8 cellular contexts compared by ENCODE assay signal in genomic region chr16:84175351-84176081, GRCh38. TPM values are rescaled to one million over a fixed set of nuclear protein-coding genes. Genes with fewer than 3 reads are reported as not detected.
DNase-seq lines count a peak whose midpoint lies in the region; ATAC-seq and TF ChIP-seq lines count a peak whose summit lies in the region.

No MANE protein-coding gene starts in this region.

- peak overlapping the region; percentile 65 for H3K27ac ChIP-seq in neutrophil

- peak; percentile 44 for DNase-seq in ACHN
- DNase-seq in NOMO-1 (lab: John Stamatoyannopoulos, UW; ENCODE audit: unreplicated experiment in 2 of 2), result peak; percentile 81 to 87
- DNase-seq in activated T-cell treated with anti-CD3 and anti-CD28 coated beads for 24 hours (ENCODE audit: low read depth), result peak; percentile 61
- DNase-seq in fibroblast of gingiva (ENCODE audit: low read depth), result peak; percentile 18
- DNase-seq in A172 (ENCODE audit: low spot score), result no peak

- in situ Hi-C loops in ACHN (cut with HindIII; ENCODE audit: low pct_ligation_motif_present, low pct_unique_long_range_greater_than_20kb, low sequenced_read_pairs), result no loop called here

- peaks cover 14 to 24% of the 10 kb centered on the region in 2 experiments for H3K4me1 ChIP-seq in neutrophil (ENCODE audit: control insufficient read depth in 1 of 2, insufficient read depth in 1 of 2, low read depth in 1 of 2, low read length in 1 of 2)

- peaks cover 32% of the 10 kb centered on the region for H3K36me3 ChIP-seq in neutrophil

- TF ChIP-seq CTCF in neutrophil (IDR thresholded peaks at IDR 0.05), result peak; percentile 78

- H3K4me3 ChIP-seq in neutrophil (ENCODE audit: low read depth in 1 of 2, low read length in 1 of 2), result no peak overlapping the region

- H3K27me3 ChIP-seq in neutrophil, result no peaks in the 10 kb centered on the region

- no peaks in the 10 kb centered on the region for H3K9me3 ChIP-seq in neutrophil

- ATAC-seq in GM18873 (IDR thresholded peaks at IDR 0.05; ENCODE audit: low FRiP score, unreplicated experiment) (peak; percentile 70), HG03159 (IDR thresholded peaks at IDR 0.05; ENCODE audit: unreplicated experiment) (peak; percentile 75)

RNA-seq across cellular contexts. Expression of gene TAF1C, which starts 11.3 kb away (rescaled TPM):
- total RNA-seq in A172 (2014; rRNA removed; shearing (Covaris generic)), result 22.3 and 37.7 TPM in 2 replicates

RNA-seq across cellular contexts. Expression of gene ADAD2, which starts 15.4 kb away (rescaled TPM):
- total RNA-seq in A172 (2014; rRNA removed; shearing (Covaris generic)), result not detected in 2 replicates

RNA-seq across cellular contexts. Expression of gene DNAAF1, which starts 30.4 kb away (rescaled TPM):
- 0.41 and 0.88 TPM in 2 replicates for total RNA-seq in A172 (2014; rRNA removed; shearing (Covaris generic))

RNA-seq across cellular contexts. Expression of gene HSDL1, which starts 30.5 kb away (rescaled TPM):
- 45.8 and 56.5 TPM in 2 replicates for total RNA-seq in A172 (2014; rRNA removed; shearing (Covaris generic))

RNA-seq across cellular contexts. Expression of gene MBTPS1, which starts 58.8 kb away (rescaled TPM):
- 74.5 and 86.0 TPM in 2 replicates for total RNA-seq in A172 (2014; rRNA removed; shearing (Covaris generic))
